In genomic region chr6:11722805-11723631, GRCh38 we compare ENCODE assay signal across 15 cellular contexts. TPM values are rescaled to one million over a fixed set of nuclear protein-coding genes. Genes with fewer than 3 reads are reported as not detected.
DNase-seq lines count a peak whose midpoint lies in the region; ATAC-seq and TF ChIP-seq lines count a peak whose summit lies in the region.
"Had no signal": no experiment of that assay in that cellular context is flagged by ENCODE, and none has a peak within 500 bp of the region (broad histone marks: within the 10 kb centered on the region; RNA-seq: fewer than 3 reads in every experiment).

No MANE protein-coding gene starts in this region.

- H3K4me1 Mint-ChIP-seq in osteocyte (ENCODE audit: unreplicated experiment): peaks cover 5% of the 10 kb centered on the region

- no peak for TF ChIP-seq CTCF in GM12864 (IDR thresholded peaks at IDR 0.05; ENCODE audit: low read depth, low read length, missing control alignments)
- TF ChIP-seq CTCF in osteocyte (IDR thresholded peaks at IDR 0.05): no peak

- DNase-seq in GM12864 (ENCODE audit: low read depth): no peak
- peak; percentile 36 for DNase-seq in central memory CD4-positive, alpha-beta T cell
- no peak for DNase-seq in activated CD8-positive, alpha-beta memory T cell treated with anti-CD3 and anti-CD28 coated beads, Interleukin-2, amount 50 U/mL, for 4 hours
- DNase-seq in DMS53 (lab: John Stamatoyannopoulos, UW): no peak
- DNase-seq in osteocyte (ENCODE audit: extremely low spot score, unreplicated experiment): no peak
- DNase-seq in GM23248: no peak
- DNase-seq: activated gamma-delta T cell, C1 segment of cervical spinal cord, cerebellar nuclear complex, mammary epithelial cell, NCI-H2107, SK-N-SH, spleen had no signal

- H3K4me3 ChIP-seq in GM12864 (ENCODE audit: low read depth, low read length) (peak overlapping the region; percentile 22), GM23248 (no peak overlapping the region)
- H3K4me3 ChIP-seq: spleen had no signal

- no peak overlapping the region for H3K9ac ChIP-seq in GM23248
- H3K9ac ChIP-seq: SK-N-SH had no signal

- no peaks in the 10 kb centered on the region for H3K9me3 Mint-ChIP-seq in osteocyte (ENCODE audit: unreplicated experiment)

- no peaks in the 10 kb centered on the region for H3K36me3 Mint-ChIP-seq in osteocyte (ENCODE audit: unreplicated experiment)

- no peaks in the 10 kb centered on the region for H3K79me2 ChIP-seq in GM23248 (ENCODE audit: insufficient read depth)

- no peaks in the 10 kb centered on the region for H3K9me3 ChIP-seq in GM23248 (ENCODE audit: low read depth)
- H3K9me3 ChIP-seq: SK-N-SH, spleen had no signal

- no peak overlapping the region for H2AFZ ChIP-seq in GM23248

- H3K9me2 ChIP-seq in GM23248 (ENCODE audit: insufficient read depth): no peaks in the 10 kb centered on the region
- H3K9me2 ChIP-seq: SK-N-SH had no signal

- 80 to 82% methylated on average over 9 of the region's 9 CpGs for WGBS in GM23248 (ENCODE audit: low coverage in 1 of 2, low lambda C conversion rate in 2 of 2, missing lambda C conversion rate in 2 of 2), 2 experiments

- ATAC-seq in GM19035 (IDR thresholded peaks at IDR 0.05; ENCODE audit: unreplicated experiment): peak; percentile 46
- peak; percentile 49 for ATAC-seq in HG03442 (IDR thresholded peaks at IDR 0.05; ENCODE audit: unreplicated experiment)

- no peak overlapping the region for H3K27ac ChIP-seq in GM23248
- H3K27ac ChIP-seq: spleen had no signal

- no peak overlapping the region for H3K4me2 ChIP-seq in GM23248 (ENCODE audit: unreplicated experiment)
- H3K4me2 ChIP-seq: SK-N-SH had no signal

- no peak overlapping the region for H3K4me3 Mint-ChIP-seq in osteocyte (ENCODE audit: unreplicated experiment)

- no peaks in the 10 kb centered on the region for H4K20me1 ChIP-seq in GM23248 (ENCODE audit: insufficient read depth)

- no peaks in the 10 kb centered on the region for H3K27me3 Mint-ChIP-seq in osteocyte (ENCODE audit: unreplicated experiment)

- no peaks in the 10 kb centered on the region; the same call in 1 of the 2 replicates for H3K4me1 ChIP-seq in GM23248 (ENCODE audit: insufficient read depth)

- H3K27me3 ChIP-seq in GM23248 (replicated peaks; ENCODE audit: insufficient read depth): no peaks in the 10 kb centered on the region
- H3K27me3 ChIP-seq: spleen had no signal

- H3F3A ChIP-seq in GM23248 (ENCODE audit: insufficient read depth): no peaks in the 10 kb centered on the region

- H3K36me3 ChIP-seq in GM23248 (ENCODE audit: low read depth): no peaks in the 10 kb centered on the region
- H3K36me3 ChIP-seq: spleen had no signal

- H3K27ac Mint-ChIP-seq in osteocyte (ENCODE audit: unreplicated experiment): no peak overlapping the region

- in situ Hi-C loops in GM23248 (cut with MboI): no loop called here

RNA-seq across cellular contexts. Expression of gene ADTRP, which starts 55.6 kb away (rescaled TPM):
- not detected in 2 replicates for total RNA-seq in osteocyte
- total RNA-seq in GM23248 (2014; rRNA removed; shearing (Covaris generic)): 0.63 and 1.3 TPM in 2 replicates
- polyA plus RNA-seq in GM23248 (2016; fragmentation: Nextera tagmentation; extraction: Ambion mirVana): 2.6 and 3.4 TPM in 2 replicates
